Comparison of ENCODE assay signal across 9 cellular contexts in the genomic region with DNA sequence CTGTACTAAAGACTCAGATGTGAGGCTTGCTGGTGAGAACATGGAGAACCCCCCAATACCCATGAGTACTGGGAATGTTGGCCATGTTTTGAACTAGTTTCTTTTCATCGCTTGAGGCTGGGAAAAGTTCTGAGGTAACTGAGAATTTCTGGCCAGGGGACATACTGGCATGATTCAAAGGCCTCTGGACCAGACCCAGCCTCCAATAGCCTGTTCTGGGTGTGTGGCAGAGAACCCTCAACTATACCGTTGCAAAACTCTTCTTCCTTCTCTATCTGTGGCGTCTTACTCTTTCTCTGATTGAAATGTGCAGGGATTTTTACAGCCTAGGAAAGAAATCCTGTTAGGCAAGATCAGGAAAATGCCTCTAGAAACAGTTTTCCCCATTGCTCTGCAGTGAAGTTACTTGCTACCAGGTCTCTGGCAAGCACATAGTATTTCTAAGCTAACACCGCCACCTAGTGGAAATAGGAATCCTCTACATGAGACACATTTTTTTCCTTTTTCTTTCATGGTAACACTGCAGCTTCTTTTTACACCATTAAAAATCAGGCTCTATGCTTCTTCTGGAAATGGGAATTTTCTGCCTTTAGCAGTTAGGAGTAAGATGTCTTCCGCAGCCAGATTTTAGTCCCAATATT.
DNase-seq lines count a peak whose midpoint lies in the region; ATAC-seq, FAIRE-seq and TF ChIP-seq lines count a peak whose summit lies in the region.
"Had no signal": no experiment of that assay in that cellular context is flagged by ENCODE, and none has a peak within 500 bp of the region (broad histone marks: within the 10 kb centered on the region; RNA-seq: fewer than 3 reads in every experiment).

No MANE protein-coding gene starts in this region.

- DNase-seq in CD1c-positive myeloid dendritic cell (ENCODE audit: extremely low spot score) (peak; percentile 56), GM18507 (ENCODE audit: extremely low spot score, insufficient read length, low read depth) (peak; percentile 7), NCI-H526 (lab: John Stamatoyannopoulos, UW) (peak; percentile 14 to 57), MCF 10A (ENCODE audit: unreplicated experiment) (peak; percentile 73), immature natural killer cell (peak; percentile 53 to 63 (median 58)), stomach (no peak)
- DNase-seq in activated naive CD4-positive, alpha-beta T cell (lab: John Stamatoyannopoulos, UW) = no peak

- H3K4me1 ChIP-seq in stomach = no peaks in the 10 kb centered on the region
- H3K4me1 ChIP-seq: SJSA1 had no signal

- peaks cover 0 to 6% (median 0%) of the 10 kb centered on the region in 4 donors for H3K36me3 ChIP-seq in stomach
- H3K36me3 ChIP-seq: SJSA1 had no signal

- no peaks in the 10 kb centered on the region for H3K9me3 Mint-ChIP-seq in MCF 10A (ENCODE audit: unreplicated experiment)
- H3K9me3 Mint-ChIP-seq in immature natural killer cell = no peaks in the 10 kb centered on the region

- no TSS peak for BruUV-seq in MCF 10A (replicated peaks; lab: Mats Ljungman, UMichigan)

- 27 to 47% (median 37%) methylated on average over 5 of the region's 5 CpGs for WGBS in stomach, 5 donors

- H3K27me3 Mint-ChIP-seq in MCF 10A (ENCODE audit: insufficient read depth, unreplicated experiment) = peaks cover 52% of the 10 kb centered on the region
- H3K27me3 Mint-ChIP-seq in immature natural killer cell (ENCODE audit: low read depth in 3 of 3) = peaks cover 0 to 5% (median 0%) of the 10 kb centered on the region in 3 donors

- H3K36me3 Mint-ChIP-seq in MCF 10A (ENCODE audit: insufficient read depth, unreplicated experiment) = no peaks in the 10 kb centered on the region
- H3K36me3 Mint-ChIP-seq in immature natural killer cell = no peaks in the 10 kb centered on the region

- H3K27me3 ChIP-seq in stomach = peaks cover 0 to 3% (median 0%) of the 10 kb centered on the region in 3 donors
- H3K27me3 ChIP-seq: SJSA1 had no signal

- TF ChIP-seq POLR2A in stomach (IDR thresholded peaks at IDR 0.05) = no peak

- TF ChIP-seq CTCF in MCF 10A (IDR thresholded peaks at IDR 0.05; ENCODE audit: unreplicated experiment) = peak; percentile 68
- TF ChIP-seq CTCF in stomach (IDR thresholded peaks at IDR 0.05) = peak in 4 of 7 experiments; percentile 57 to 83 (median 70)

- H3K4me1 Mint-ChIP-seq in MCF 10A (ENCODE audit: insufficient read depth, unreplicated experiment) = peaks cover 5% of the 10 kb centered on the region
- H3K4me1 Mint-ChIP-seq in immature natural killer cell = no peaks in the 10 kb centered on the region

- H3K27ac ChIP-seq in stomach = no peak overlapping the region
- H3K27ac ChIP-seq: SJSA1 had no signal

- H3K27ac Mint-ChIP-seq in MCF 10A (ENCODE audit: low read depth, unreplicated experiment) (no peak overlapping the region), immature natural killer cell (no peak overlapping the region)

- CTCF ChIA-PET in MCF 10A (lab: Yijun Ruan, JAX) = interaction anchor here (0.7 to 4.6 kb wide), 9 partner anchors 13 to 278 kb away, joined by 3 to 56 read pairs (median 6); no protein-coding TSS in a partner anchor

- H3K4me3 Mint-ChIP-seq in MCF 10A (ENCODE audit: unreplicated experiment) = no peak overlapping the region
- no peak overlapping the region for H3K4me3 Mint-ChIP-seq in immature natural killer cell

- no peaks in the 10 kb centered on the region for H3K9me3 ChIP-seq in stomach
- H3K9me3 ChIP-seq: SJSA1 had no signal

- peak; percentile 61 for FAIRE-seq in GM18507 (lab: Jason Lieb, UNC)

- intact Hi-C loops in MCF 10A (cut with micrococcal nuclease) (loop anchor here (1.0 to 2.0 kb wide), 4 partner anchors 118 to 278 kb away; no protein-coding TSS in a partner anchor), stomach (cut with DNase I; ENCODE audit: low total_unique reads) (no loop called here)

- ATAC-seq in HG03432 (IDR thresholded peaks at IDR 0.05; ENCODE audit: unreplicated experiment) = peak; percentile 72

- H3K4me3 ChIP-seq in stomach = no peak overlapping the region
- H3K4me3 ChIP-seq: SJSA1 had no signal

- TF ChIP-seq EP300 in stomach (IDR thresholded peaks at IDR 0.05) = no peak

- POLR2A ChIA-PET in MCF 10A (lab: Yijun Ruan, JAX) = interaction anchor here (0.7 kb wide), 2 partner anchors 164 to 220 kb away, joined by 3 read pairs; no protein-coding TSS in a partner anchor

Comparison
In these comparisons a context has a peak if more than half of its experiments do, and no peak if none do; other contexts are left out.
1. DNase-seq: peak in CD1c-positive myeloid dendritic cell (single experiment), GM18507 (single experiment), NCI-H526 (2 of 2), MCF 10A (single experiment) and immature natural killer cell (3 of 3); none in stomach (single experiment) and activated naive CD4-positive, alpha-beta T cell (0 of 4).